10 cellular contexts compared by ENCODE assay signal in the genomic region with DNA sequence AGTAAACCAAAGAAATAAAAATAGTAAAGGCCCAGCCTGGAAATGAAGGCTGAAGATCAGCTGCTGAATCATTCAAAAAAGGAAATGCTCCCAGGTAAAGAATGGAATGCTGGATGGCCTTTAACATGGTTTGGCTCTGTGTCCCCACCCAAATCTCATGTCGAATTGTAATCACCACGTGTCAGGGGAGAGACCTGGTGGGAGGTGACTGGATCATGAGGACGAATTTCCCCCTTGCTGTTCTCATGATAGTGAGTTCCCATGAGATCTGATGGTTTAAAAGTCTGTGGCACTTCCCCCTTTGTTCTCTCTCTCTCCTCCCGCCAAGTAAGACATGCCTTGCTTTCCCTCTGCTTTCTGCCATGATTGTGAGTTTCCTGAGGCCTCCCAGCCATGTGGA. TPM values are rescaled to one million over a fixed set of nuclear protein-coding genes. Genes with fewer than 3 reads are reported as not detected.
"Had no signal": no experiment of that assay in that cellular context is flagged by ENCODE, and none has a peak within 500 bp of the region (broad histone marks: within the 10 kb centered on the region; RNA-seq: fewer than 3 reads in every experiment).

No MANE protein-coding gene starts in this region.

- H3K27ac Mint-ChIP-seq: GM23338, HFFc6 had no signal

- H3K27ac ChIP-seq: HL-60 had no signal

- H3K4me1 ChIP-seq: HAP-1 had no signal

- H3K4me1 Mint-ChIP-seq: GM23338 had no signal

- H3K36me3 ChIP-seq: HAP-1 had no signal

- H2AFZ ChIP-seq: GM23338 had no signal

- ATAC-seq: GM23338, HCT116, K562 had no signal

- H3K4me3 ChIP-seq: GM23338, HAP-1, K562 had no signal

- H3K9me3 Mint-ChIP-seq: GM23338, HFFc6 had no signal

- H3K4me2 ChIP-seq: GM23338 had no signal

- FAIRE-seq: K562 had no signal

- H3K9me3 ChIP-seq: HAP-1 had no signal

- H3K4me3 Mint-ChIP-seq: GM23338, HFFc6 had no signal

- DNase-seq: H7, HFFc6, IMR-90 had no signal

RNA-seq across cellular contexts. Expression of a gene that starts 9.9 kb away (rescaled TPM):
- total RNA-seq: GM23338, H4, HFFc6, HT1080, IMR-90 had no signal
- polyA plus RNA-seq: IMR-90, K562 had no signal
